2 cellular contexts compared by ENCODE assay signal in the genomic region with DNA sequence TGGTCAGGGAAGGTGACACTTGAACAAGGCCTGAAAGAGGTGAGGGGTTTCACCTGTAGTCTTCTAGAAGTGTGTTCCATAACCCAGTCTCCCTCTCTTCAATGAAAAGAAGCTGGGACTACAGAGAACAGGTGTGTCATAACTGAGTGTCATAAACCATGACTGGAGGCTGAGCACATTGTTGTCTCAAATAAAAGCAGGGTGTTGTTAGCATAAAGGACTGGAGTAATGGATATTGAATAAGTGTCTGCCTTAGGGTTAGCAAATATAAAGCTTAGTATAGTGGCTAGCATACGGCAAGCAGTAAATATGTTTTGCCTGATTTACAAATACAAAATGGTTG.
TF ChIP-seq lines count a peak whose summit lies in the region.

No MANE protein-coding gene starts in this region.

TF ChIP-seq in liver, 16 proteins besides CTCF, POLR2A, EP300 and RAD21 (continued from another document):
- TF ChIP-seq, protein P1, sequence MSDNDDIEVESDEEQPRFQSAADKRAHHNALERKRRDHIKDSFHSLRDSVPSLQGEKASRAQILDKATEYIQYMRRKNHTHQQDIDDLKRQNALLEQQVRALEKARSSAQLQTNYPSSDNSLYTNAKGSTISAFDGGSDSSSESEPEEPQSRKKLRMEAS (IDR thresholded peaks at IDR 0.05) = no peak
- no peak for TF ChIP-seq SP1 (IDR thresholded peaks at IDR 0.05)
TF ChIP-seq in liver: peak in this region for 1.

TF ChIP-seq in HepG2, 621 proteins besides CTCF, POLR2A, EP300 and RAD21 (continued from another document):
- TF ChIP-seq, protein P2, sequence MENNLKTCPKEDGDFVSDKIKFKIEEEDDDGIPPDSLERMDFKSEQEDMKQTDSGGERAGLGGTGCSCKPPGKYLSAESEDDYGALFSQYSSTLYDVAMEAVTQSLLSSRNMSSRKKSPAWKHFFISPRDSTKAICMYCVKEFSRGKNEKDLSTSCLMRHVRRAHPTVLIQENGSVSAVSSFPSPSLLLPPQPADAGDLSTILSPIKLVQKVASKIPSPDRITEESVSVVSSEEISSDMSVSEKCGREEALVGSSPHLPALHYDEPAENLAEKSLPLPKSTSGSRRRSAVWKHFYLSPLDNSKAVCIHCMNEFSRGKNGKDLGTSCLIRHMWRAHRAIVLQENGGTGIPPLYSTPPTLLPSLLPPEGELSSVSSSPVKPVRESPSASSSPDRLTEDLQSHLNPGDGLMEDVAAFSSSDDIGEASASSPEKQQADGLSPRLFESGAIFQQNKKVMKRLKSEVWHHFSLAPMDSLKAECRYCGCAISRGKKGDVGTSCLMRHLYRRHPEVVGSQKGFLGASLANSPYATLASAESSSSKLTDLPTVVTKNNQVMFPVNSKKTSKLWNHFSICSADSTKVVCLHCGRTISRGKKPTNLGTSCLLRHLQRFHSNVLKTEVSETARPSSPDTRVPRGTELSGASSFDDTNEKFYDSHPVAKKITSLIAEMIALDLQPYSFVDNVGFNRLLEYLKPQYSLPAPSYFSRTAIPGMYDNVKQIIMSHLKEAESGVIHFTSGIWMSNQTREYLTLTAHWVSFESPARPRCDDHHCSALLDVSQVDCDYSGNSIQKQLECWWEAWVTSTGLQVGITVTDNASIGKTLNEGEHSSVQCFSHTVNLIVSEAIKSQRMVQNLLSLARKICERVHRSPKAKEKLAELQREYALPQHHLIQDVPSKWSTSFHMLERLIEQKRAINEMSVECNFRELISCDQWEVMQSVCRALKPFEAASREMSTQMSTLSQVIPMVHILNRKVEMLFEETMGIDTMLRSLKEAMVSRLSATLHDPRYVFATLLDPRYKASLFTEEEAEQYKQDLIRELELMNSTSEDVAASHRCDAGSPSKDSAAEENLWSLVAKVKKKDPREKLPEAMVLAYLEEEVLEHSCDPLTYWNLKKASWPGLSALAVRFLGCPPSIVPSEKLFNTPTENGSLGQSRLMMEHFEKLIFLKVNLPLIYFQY (CRISPR knock-in tag; IDR thresholded peaks at IDR 0.05; ENCODE audit: borderline replicate concordance) = no peak
- TF ChIP-seq ZNF816 (CRISPR knock-in tag; IDR thresholded peaks at IDR 0.05; ENCODE audit: borderline replicate concordance) (no peak), ZSCAN12 (CRISPR knock-in tag; IDR thresholded peaks at IDR 0.05) (no peak), ZNF441 (CRISPR knock-in tag; IDR thresholded peaks at IDR 0.05; ENCODE audit: borderline replicate concordance) (no peak), ZNF775 (CRISPR knock-in tag; IDR thresholded peaks at IDR 0.05; ENCODE audit: borderline replicate concordance) (no peak), ADNP (CRISPR knock-in tag; IDR thresholded peaks at IDR 0.05) (no peak), FOXO4 (CRISPR knock-in tag; conservative IDR thresholded peaks at IDR 0.05) (no peak), CBX2 (IDR thresholded peaks at IDR 0.05; ENCODE audit: low read depth, low read length) (no peak), CBX2 (CRISPR knock-in tag; IDR thresholded peaks at IDR 0.05; ENCODE audit: low read depth) (no peak), SIX4 (CRISPR knock-in tag; IDR thresholded peaks at IDR 0.05) (no peak), SAP130 (CRISPR knock-in tag; IDR thresholded peaks at IDR 0.05; ENCODE audit: low read depth) (no peak), SRY (CRISPR knock-in tag; IDR thresholded peaks at IDR 0.05) (no peak)
